15 cellular contexts compared by ENCODE assay signal in genomic region chr2:50648031-50648430, GRCh38.
"Had no signal": no experiment of that assay in that cellular context is flagged by ENCODE, and none has a peak within 500 bp of the region (broad histone marks: within the 10 kb centered on the region; RNA-seq: fewer than 3 reads in every experiment).

No MANE protein-coding gene starts in this region.

- H3K4me3 ChIP-seq: esophagus squamous epithelium, hepatocyte, psoas muscle, spleen, tibial nerve had no signal

- H3K27ac ChIP-seq: esophagus squamous epithelium, hepatocyte, psoas muscle, spleen had no signal

- H3K9me3 ChIP-seq: esophagus squamous epithelium, psoas muscle, spleen, tibial nerve had no signal

- DNase-seq: dermis blood vessel endothelial cell; esophagus squamous epithelium; foreskin fibroblast; head of caudate nucleus; left colon; mesendoderm; naive B cell; nephron progenitor cell; psoas muscle; spleen; stimulated activated CD4-positive, alpha-beta T cell treated with anti-CD3 and anti-CD28 coated beads, Interleukin-15, amount 100 ng/mL, for 24 hours; stimulated activated CD4-positive, alpha-beta T cell treated with anti-CD3 and anti-CD28 coated beads, Interleukin-1b, Interleukin-23, amount 100 ng/mL, for 48 hours; stimulated activated CD4-positive, alpha-beta T cell treated with anti-CD3 and anti-CD28 coated beads, Interleukin-4, amount 100 ng/mL, for 24 hours had no signal

- H3K36me3 ChIP-seq: esophagus squamous epithelium, spleen, tibial nerve had no signal

- H3K27me3 ChIP-seq: esophagus squamous epithelium, hepatocyte, spleen, tibial nerve had no signal

- H3K4me1 ChIP-seq: psoas muscle, spleen had no signal
